Comparison of ENCODE assay signal across 2 cellular contexts in genomic region chrX:152600853-152601635, GRCh38.
TF ChIP-seq lines count a peak whose summit lies in the region.

No MANE protein-coding gene starts in this region.

TF ChIP-seq in GM23338, 12 proteins besides CTCF, POLR2A, EP300 and RAD21 (continued from another document):
- TF ChIP-seq ZNF462 (CRISPR knock-in tag; IDR thresholded peaks at IDR 0.05) (no peak), REST (IDR thresholded peaks at IDR 0.05; ENCODE audit: unreplicated experiment) (no peak), NANOG (IDR thresholded peaks at IDR 0.05; ENCODE audit: borderline replicate concordance) (no peak), JUNB (IDR thresholded peaks at IDR 0.05; ENCODE audit: unreplicated experiment) (no peak), STAT1 (IDR thresholded peaks at IDR 0.05; ENCODE audit: unreplicated experiment) (no peak), CREB1 (CRISPR knock-in tag; IDR thresholded peaks at IDR 0.05; ENCODE audit: low read depth) (no peak), ETS1 (IDR thresholded peaks at IDR 0.05) (no peak), EZH2phosphoT487 (IDR thresholded peaks at IDR 0.05; ENCODE audit: unreplicated experiment) (no peak), EZH2 (IDR thresholded peaks at IDR 0.05; ENCODE audit: low read depth, unreplicated experiment) (no peak), POLR2AphosphoS5 (IDR thresholded peaks at IDR 0.05; ENCODE audit: low read depth) (no peak)

TF ChIP-seq in neural cell, 6 proteins besides CTCF, POLR2A, EP300 and RAD21 (continued from another document):
- no peak for TF ChIP-seq EZH2 (IDR thresholded peaks at IDR 0.05; ENCODE audit: borderline replicate concordance, insufficient read depth, low read length, poor library complexity, severe bottlenecking)
- no peak for TF ChIP-seq TAF1 (IDR thresholded peaks at IDR 0.05; ENCODE audit: low read depth)
- TF ChIP-seq MXI1 (conservative IDR thresholded peaks at IDR 0.05; ENCODE audit: poor library complexity, severe bottlenecking): no peak
